In the genomic region with DNA sequence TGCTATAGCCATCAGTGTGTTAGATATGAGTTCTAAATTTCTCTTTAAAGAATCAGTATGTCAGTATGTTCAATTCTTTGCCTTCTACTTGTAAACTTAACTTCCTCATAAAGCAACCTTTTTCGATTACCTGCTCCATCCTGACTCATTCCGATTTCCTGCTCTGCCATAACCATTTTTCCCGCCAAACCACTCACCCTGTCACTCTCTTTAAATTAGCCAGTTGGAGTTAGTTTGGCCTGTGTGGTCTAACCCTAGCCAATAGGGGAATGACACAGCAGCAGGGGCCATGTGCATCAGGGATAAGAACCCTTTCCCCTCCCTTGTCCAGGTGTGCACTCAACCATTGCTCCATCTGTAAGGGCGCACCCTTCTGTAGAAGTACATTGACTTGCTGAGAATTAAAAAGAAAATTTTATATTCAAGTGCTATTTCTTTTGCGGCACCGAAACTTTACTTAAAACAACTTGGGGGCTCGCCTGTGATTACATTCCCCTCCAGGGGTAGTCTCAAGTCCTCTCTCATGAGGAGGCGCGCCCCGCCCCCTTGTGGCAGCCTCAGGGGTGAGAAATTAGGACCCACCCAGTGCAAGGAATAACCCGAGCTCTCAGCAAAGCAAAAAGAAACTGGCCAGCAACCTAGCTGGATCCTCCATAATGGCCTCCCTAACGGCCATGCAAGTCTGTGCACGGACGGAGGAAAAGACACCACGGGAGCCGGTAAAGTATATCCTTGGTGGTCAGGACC, we compare ENCODE assay signal across 8 cellular contexts. TPM values are rescaled to one million over a fixed set of nuclear protein-coding genes. Genes with fewer than 3 reads are reported as not detected.
A peak's percentile ranks its signal among the peaks of the same experiment; 100 is the strongest.
DNase-seq lines count a peak whose midpoint lies in the region; ATAC-seq and TF ChIP-seq lines count a peak whose summit lies in the region.
"Not testable (repeated sequence)": the region's sequence is repeated elsewhere in the genome, so short reads cannot be mapped to it uniquely, and the experiment has no call there.

No MANE protein-coding gene starts in this region.

- peaks cover 18% of the 10 kb centered on the region for H3K4me1 Mint-ChIP-seq in neural crest cell

- H3K4me1 ChIP-seq in OCI-LY3 (ENCODE audit: low read length) = peaks cover 13% of the 10 kb centered on the region
- H3K4me1 ChIP-seq in foreskin keratinocyte; thoracic aorta (ENCODE audit: control insufficient read depth in 1 of 2, low read depth in 2 of 2): not testable (repeated sequence)

- not testable (repeated sequence) for H4K20me1 ChIP-seq in OCI-LY3 (ENCODE audit: insufficient read depth, low read length)

- H3K27me3 ChIP-seq in OCI-LY3 (ENCODE audit: low read depth, low read length); foreskin keratinocyte; thoracic aorta (replicated peaks; ENCODE audit: insufficient read depth): not testable (repeated sequence)

- H3K9ac ChIP-seq in OCI-LY3 (ENCODE audit: low read length) = not testable (repeated sequence)

- not testable (repeated sequence) for H3K4me3 ChIP-seq in OCI-LY3 (ENCODE audit: low read length); thoracic aorta

- H3K36me3 Mint-ChIP-seq in neural crest cell (ENCODE audit: low read depth) = not testable (repeated sequence)

- not testable (repeated sequence) for H3K27ac Mint-ChIP-seq in neural crest cell (ENCODE audit: unreplicated experiment)

- H3K27ac ChIP-seq in OCI-LY3 (ENCODE audit: low read length); foreskin keratinocyte; thoracic aorta: not testable (repeated sequence)

- H3K9me3 ChIP-seq in OCI-LY3 (ENCODE audit: insufficient read depth, low read length); thoracic aorta: not testable (repeated sequence)

- ATAC-seq in foreskin keratinocyte; thoracic aorta (ENCODE audit: insufficient number of reproducible peaks, low FRiP score, low read depth): not testable (repeated sequence)

- peak overlapping the region; percentile 21 for H3K4me2 ChIP-seq in OCI-LY3 (ENCODE audit: low read length)

- not testable (repeated sequence) for H3K9me3 Mint-ChIP-seq in neural crest cell

- peaks cover 19% of the 10 kb centered on the region for H3K27me3 Mint-ChIP-seq in neural crest cell (ENCODE audit: low read depth)

- TF ChIP-seq CTCF in OCI-LY3 (IDR thresholded peaks at IDR 0.05; ENCODE audit: low read depth, low read length) = peak; percentile 62
- TF ChIP-seq CTCF in foreskin keratinocyte (conservative IDR thresholded peaks at IDR 0.05) = peak; percentile 42
- not testable (repeated sequence) for TF ChIP-seq CTCF in neural crest cell (conservative IDR thresholded peaks at IDR 0.05)
- peak; percentile 9 for TF ChIP-seq CTCF in thoracic aorta (IDR thresholded peaks at IDR 0.05)

- DNase-seq in D341Med (ENCODE audit: low spot score) = peak; percentile 34
- peak; percentile 41 for DNase-seq in HT1080 (ENCODE audit: low read depth)
- DNase-seq in activated CD4-positive, alpha-beta T cell treated with anti-CD3 and anti-CD28 coated beads for 1 hour = peak; percentile 11
- peak; percentile 41 for DNase-seq in activated naive CD4-positive, alpha-beta T cell treated with anti-CD3 and anti-CD28 coated beads, Interleukin-2, amount 50 U/mL, for 16 hours
- DNase-seq in foreskin keratinocyte; thoracic aorta (ENCODE audit: low spot score): not testable (repeated sequence)
- DNase-seq in neural crest cell (ENCODE audit: low read depth, low spot score) = peak; percentile 30

- H3K4me3 Mint-ChIP-seq in neural crest cell = not testable (repeated sequence)

- not testable (repeated sequence) for H2AFZ ChIP-seq in OCI-LY3 (ENCODE audit: low read depth, low read length)

- not testable (repeated sequence) for H3K79me2 ChIP-seq in OCI-LY3 (ENCODE audit: low read length)

- H3K36me3 ChIP-seq in OCI-LY3 (replicated peaks; ENCODE audit: low read depth, low read length); thoracic aorta: not testable (repeated sequence)

RNA-seq across cellular contexts. Expression of a gene that starts 51.9 kb away (rescaled TPM):
- total RNA-seq in HT1080 (2014; rRNA removed; shearing (Covaris generic)) = 22.0 and 22.6 TPM in 2 replicates
- 36.9 and 37.8 TPM in 2 replicates for polyA plus RNA-seq in HT1080 (2015; cell fraction: cytosol; rRNA removed)
- polyA plus RNA-seq in HT1080 (2015; cell fraction: nucleus; rRNA removed) = 24.9 and 25.6 TPM in 2 replicates
- total RNA-seq in foreskin keratinocyte (51.0 and 57.7 TPM in 2 replicates), neural crest cell (31.3 and 31.6 TPM in 2 replicates), thoracic aorta (10 to 100 TPM; 35.3 to 46.4 TPM)
- 73.0 and 78.1 TPM in 2 replicates for polyA plus RNA-seq in foreskin keratinocyte

RNA-seq across cellular contexts. Expression of a gene that starts 58.9 kb away (rescaled TPM):
- 154 and 174 TPM in 2 replicates for total RNA-seq in HT1080 (2014; rRNA removed; shearing (Covaris generic))
- 107 and 131 TPM in 2 replicates for polyA plus RNA-seq in HT1080 (2015; cell fraction: cytosol; rRNA removed)
- 42.0 and 53.9 TPM in 2 replicates for polyA plus RNA-seq in HT1080 (2015; cell fraction: nucleus; rRNA removed)
- 136 and 147 TPM in 2 replicates for total RNA-seq in foreskin keratinocyte
- 227 and 229 TPM in 2 replicates for polyA plus RNA-seq in foreskin keratinocyte
- 109 TPM in 2 replicates for total RNA-seq in neural crest cell
- total RNA-seq in thoracic aorta = 10 to 100 TPM; 50.6 to 71.8 TPM
